ENCODE assay signal across 1 cellular context in genomic region chr6:143549630-143550268, GRCh38.
TF ChIP-seq lines count a peak whose summit lies in the region.

No MANE protein-coding gene starts in this region.

TF ChIP-seq in GM12878, 131 proteins besides CTCF, POLR2A, EP300 and RAD21 (continued from another document and continues in another):
- TF ChIP-seq ZNF592 (IDR thresholded peaks at IDR 0.05) = no peak
- no peak for TF ChIP-seq SUPT20H (IDR thresholded peaks at IDR 0.05; ENCODE audit: borderline replicate concordance, control insufficient read depth, low read depth, low read length)
- TF ChIP-seq BCL11A (IDR thresholded peaks at IDR 0.05; ENCODE audit: low read depth, low read length) = peak; percentile 66; the same call in 1 of the 2 replicates
- TF ChIP-seq RCOR1 (conservative IDR thresholded peaks at IDR 0.05; ENCODE audit: low read depth, low read length) = no peak
- no peak for TF ChIP-seq BCLAF1 (IDR thresholded peaks at IDR 0.05)
- no peak for TF ChIP-seq ZBTB33 (IDR thresholded peaks at IDR 0.05)
- peak; percentile 67; the same call in 1 of the 2 replicates for TF ChIP-seq YY1 (IDR thresholded peaks at IDR 0.05; ENCODE audit: low read depth, low read length)
- peak; percentile 73; the same call in 1 of the 2 replicates for TF ChIP-seq CREM (IDR thresholded peaks at IDR 0.05; ENCODE audit: low read depth)
- TF ChIP-seq GATAD2B (conservative IDR thresholded peaks at IDR 0.05; ENCODE audit: low read depth) = no peak
- TF ChIP-seq ZNF207 (IDR thresholded peaks at IDR 0.05; ENCODE audit: borderline replicate concordance) = no peak
- peak; percentile 20 for TF ChIP-seq MEF2B (IDR thresholded peaks at IDR 0.05; ENCODE audit: partially characterized antibody, poor library complexity, severe bottlenecking)
- 0 out of 2 replicates have a peak, but pooled peaks have one; percentile 39 for TF ChIP-seq CBX5 (IDR thresholded peaks at IDR 0.05; ENCODE audit: low read depth)
- TF ChIP-seq PRDM15 (CRISPR knock-in tag; IDR thresholded peaks at IDR 0.05) = no peak
- no peak for TF ChIP-seq ZBTB40 (IDR thresholded peaks at IDR 0.05; ENCODE audit: borderline replicate concordance)
- TF ChIP-seq MLLT1 (IDR thresholded peaks at IDR 0.05) = no peak
- no peak for TF ChIP-seq E2F4 (IDR thresholded peaks at IDR 0.05; ENCODE audit: low read depth, low read length)
- TF ChIP-seq CEBPZ (IDR thresholded peaks at IDR 0.05; ENCODE audit: low read depth, low read length) = no peak
- no peak for TF ChIP-seq BACH1 (IDR thresholded peaks at IDR 0.05; ENCODE audit: borderline replicate concordance)
- TF ChIP-seq CEBPB (IDR thresholded peaks at IDR 0.05; ENCODE audit: borderline replicate concordance in 1 of 2, low read depth in 2 of 2, low read length in 2 of 2) = no peak
- no peak for TF ChIP-seq MYB (IDR thresholded peaks at IDR 0.05; ENCODE audit: borderline replicate concordance, low read depth, low read length)
- no peak for TF ChIP-seq MYC (IDR thresholded peaks at IDR 0.05; ENCODE audit: insufficient read depth, insufficient read length, insufficient replicate concordance, low read length, severe bottlenecking)
- no peak for TF ChIP-seq HSF1 (IDR thresholded peaks at IDR 0.05; ENCODE audit: low read depth, low read length)
- TF ChIP-seq CHD1 (IDR thresholded peaks at IDR 0.05; ENCODE audit: low read depth, low read length) = no peak
- peak; percentile 95 for TF ChIP-seq IRF4 (IDR thresholded peaks at IDR 0.05; ENCODE audit: low read depth, low read length)
- TF ChIP-seq MTA2 (IDR thresholded peaks at IDR 0.05; ENCODE audit: low read depth) = peak; percentile 47; the same call in 1 of the 2 replicates
- TF ChIP-seq ATF7 (IDR thresholded peaks at IDR 0.05; ENCODE audit: low read depth) = no peak
- TF ChIP-seq LARP7 (IDR thresholded peaks at IDR 0.05) = no peak
